ENCODE assay signal across 19 cellular contexts in genomic region chr17:37671028-37671812, GRCh38. TPM values are rescaled to one million over a fixed set of nuclear protein-coding genes. Genes with fewer than 3 reads are reported as not detected.
DNase-seq lines count a peak whose midpoint lies in the region; ATAC-seq, FAIRE-seq and TF ChIP-seq lines count a peak whose summit lies in the region.
"Had no signal": no experiment of that assay in that cellular context is flagged by ENCODE, and none has a peak within 500 bp of the region (broad histone marks: within the 10 kb centered on the region; RNA-seq: fewer than 3 reads in every experiment).

No MANE protein-coding gene starts in this region.

- H3K4me1 ChIP-seq in A549 (peaks cover 24% of the 10 kb centered on the region), adipocyte (ENCODE audit: control insufficient read depth, insufficient read depth, low read length) (peaks cover 21% of the 10 kb centered on the region), lower lobe of right lung (no peaks in the 10 kb centered on the region)
- H3K4me1 ChIP-seq: adrenal gland, heart left ventricle, psoas muscle, vagina had no signal

- H3K9me3 Mint-ChIP-seq in HFFc6, result no peaks in the 10 kb centered on the region
- H3K9me3 Mint-ChIP-seq: activated CD4-positive, alpha-beta memory T cell treated with anti-CD3 and anti-CD28 coated beads for 36 hours; activated T-helper 1 cell treated with anti-CD3 and anti-CD28 coated beads, Interleukin-12 subunit alpha, Interleukin-12 subunit beta, Interleukin-2, Interleukin-4 antibody, amounts not matched to agents 30 ng/mL and 10 ng/mL and 1 ng/mL, durations not matched to agents 14 hours and 24 hours and 36 hours; naive B cell had no signal

- H3K4me1 Mint-ChIP-seq in HFFc6 (ENCODE audit: low read depth), result peaks cover 42% of the 10 kb centered on the region

- H3K36me3 ChIP-seq in adipocyte (ENCODE audit: control insufficient read depth, insufficient read depth, low read length, severe bottlenecking), result no peaks in the 10 kb centered on the region
- H3K36me3 ChIP-seq in lower lobe of right lung, result no peaks in the 10 kb centered on the region
- H3K36me3 ChIP-seq: adrenal gland, heart left ventricle, vagina had no signal

- H3K4me3 ChIP-seq in A549 (no peak overlapping the region), adipocyte (ENCODE audit: low read length) (no peak overlapping the region), lower lobe of right lung (no peak overlapping the region), dorsolateral prefrontal cortex (no peak overlapping the region)
- H3K4me3 ChIP-seq: adrenal gland, heart left ventricle, psoas muscle, vagina had no signal

- TF ChIP-seq CTCF in A549 (IDR thresholded peaks at IDR 0.05) (no peak), HFFc6 (IDR thresholded peaks at IDR 0.05) (no peak), lower lobe of right lung (IDR thresholded peaks at IDR 0.05) (no peak), dorsolateral prefrontal cortex (IDR thresholded peaks at IDR 0.05 in 54 of 56, conservative IDR thresholded peaks at IDR 0.05 in 2 of 56; ENCODE audit: low read depth in 1 of 56, partially characterized antibody in 56 of 56) (no peak)

- no peak for TF ChIP-seq RAD21 in A549 (conservative IDR thresholded peaks at IDR 0.05 in 1 of 2, IDR thresholded peaks at IDR 0.05 in 1 of 2)

- H3K27ac Mint-ChIP-seq in HFFc6, result peak overlapping the region; percentile 88
- H3K27ac Mint-ChIP-seq: activated CD4-positive, alpha-beta memory T cell treated with anti-CD3 and anti-CD28 coated beads for 36 hours; activated T-helper 1 cell treated with anti-CD3 and anti-CD28 coated beads, Interleukin-12 subunit alpha, Interleukin-12 subunit beta, Interleukin-2, Interleukin-4 antibody, amounts not matched to agents 30 ng/mL and 10 ng/mL and 1 ng/mL, durations not matched to agents 14 hours and 24 hours and 36 hours had no signal

- H3K4me2 ChIP-seq in A549, result peak overlapping the region; percentile 62

- FAIRE-seq in A549 (lab: Jason Lieb, UNC), result no peak

- no peaks in the 10 kb centered on the region for H3K36me3 Mint-ChIP-seq in HFFc6 (ENCODE audit: low read depth)
- H3K36me3 Mint-ChIP-seq: activated CD4-positive, alpha-beta memory T cell treated with anti-CD3 and anti-CD28 coated beads for 36 hours; naive B cell had no signal

- POLR2A ChIA-PET in A549 (lab: Yijun Ruan, JAX), result interaction anchor here (1.4 kb wide), 1 partner anchor 62 kb away, joined by 4 read pairs; the partner anchor contains the start of gene SYNRG

- peak overlapping the region; percentile 34 for H3K9ac ChIP-seq in adipocyte (ENCODE audit: low read length)

- H3K27me3 Mint-ChIP-seq in HFFc6 (ENCODE audit: insufficient read depth), result no peaks in the 10 kb centered on the region; the same call in 1 of the 2 replicates

- DNase-seq in A549 (ENCODE audit: low read depth in 1 of 2, low spot score in 1 of 2), result no peak
- no peak for DNase-seq in HFFc6
- DNase-seq in adipocyte (ENCODE audit: low read depth), result no peak
- DNase-seq in left colon, result peak; percentile 62 to 73
- DNase-seq in lower lobe of right lung, result no peak
- no peak for DNase-seq in dorsolateral prefrontal cortex
- no peak for DNase-seq in T-helper 1 cell
- DNase-seq: activated CD4-positive, alpha-beta memory T cell treated with anti-CD3 and anti-CD28 coated beads for 36 hours; adrenal gland; erythroblast; heart left ventricle; naive B cell; NCI-H446; OCI-M1; psoas muscle; stimulated activated CD4-positive, alpha-beta T cell treated with anti-CD3 and anti-CD28 coated beads, Interleukin-15, amount 100 ng/mL, for 24 hours had no signal

- ATAC-seq in A549, result no peak
- peak; percentile 72 for ATAC-seq in left colon
- ATAC-seq in HG03460 (IDR thresholded peaks at IDR 0.05; ENCODE audit: unreplicated experiment), result no peak
- ATAC-seq in lower lobe of right lung, result no peak
- ATAC-seq: heart left ventricle, psoas muscle had no signal

- peak overlapping the region; percentile 72 to 85 for H3K27ac ChIP-seq in A549
- no peak overlapping the region for H3K27ac ChIP-seq in lower lobe of right lung
- H3K27ac ChIP-seq in dorsolateral prefrontal cortex, result no peak overlapping the region
- H3K27ac ChIP-seq: adrenal gland, heart left ventricle, psoas muscle, vagina had no signal

- H3K9me3 ChIP-seq in A549 (no peaks in the 10 kb centered on the region), adipocyte (ENCODE audit: control insufficient read depth, low read length) (no peaks in the 10 kb centered on the region), lower lobe of right lung (no peaks in the 10 kb centered on the region)
- H3K9me3 ChIP-seq: adrenal gland, heart left ventricle, psoas muscle, vagina had no signal

- intact Hi-C loops in left colon (cut with DNase I, micrococcal nuclease) (no loop called here), lower lobe of right lung (cut with DNase I) (no loop called here), dorsolateral prefrontal cortex (cut with DNase I) (no loop called here)

- TF ChIP-seq EP300 in A549 (IDR thresholded peaks at IDR 0.05), result no peak

- CTCF ChIA-PET in A549 (lab: Yijun Ruan, JAX), result interaction anchor here (0.6 to 3.6 kb wide), 9 partner anchors 10 to 147 kb away, joined by 3 to 32 read pairs (median 10); partner anchors contain the start of gene HNF1B

- H3K4me3 Mint-ChIP-seq in HFFc6, result no peak overlapping the region; the same call in 1 of the 2 replicates
- H3K4me3 Mint-ChIP-seq: activated CD4-positive, alpha-beta memory T cell treated with anti-CD3 and anti-CD28 coated beads for 36 hours; activated T-helper 1 cell treated with anti-CD3 and anti-CD28 coated beads, Interleukin-12 subunit alpha, Interleukin-12 subunit beta, Interleukin-2, Interleukin-4 antibody, amounts not matched to agents 30 ng/mL and 10 ng/mL and 1 ng/mL, durations not matched to agents 14 hours and 24 hours and 36 hours; naive B cell had no signal

- 81% methylated on average over 9 of the region's 9 CpGs for WGBS in A549 (ENCODE audit: missing lambda C conversion rate)

- no peaks in the 10 kb centered on the region for H3K27me3 ChIP-seq in adipocyte (replicated peaks; ENCODE audit: control insufficient read depth, insufficient read depth, low read length)
- no peaks in the 10 kb centered on the region for H3K27me3 ChIP-seq in lower lobe of right lung (ENCODE audit: low read depth)
- peaks cover 0 to 1% (median 0%) of the 10 kb centered on the region in 45 donors for H3K27me3 ChIP-seq in dorsolateral prefrontal cortex
- H3K27me3 ChIP-seq: vagina had no signal

- no peak for TF ChIP-seq POLR2A in A549 (IDR thresholded peaks at IDR 0.05; ENCODE audit: low read length)

TF ChIP-seq in A549, 52 proteins besides CTCF, POLR2A, EP300 and RAD21:
- TF ChIP-seq CBX8 (IDR thresholded peaks at IDR 0.05) (no peak), HDAC2 (IDR thresholded peaks at IDR 0.05) (no peak), RFX5 (IDR thresholded peaks at IDR 0.05) (no peak), ZC3H11A (IDR thresholded peaks at IDR 0.05) (no peak)
- TF ChIP-seq, protein P1, sequence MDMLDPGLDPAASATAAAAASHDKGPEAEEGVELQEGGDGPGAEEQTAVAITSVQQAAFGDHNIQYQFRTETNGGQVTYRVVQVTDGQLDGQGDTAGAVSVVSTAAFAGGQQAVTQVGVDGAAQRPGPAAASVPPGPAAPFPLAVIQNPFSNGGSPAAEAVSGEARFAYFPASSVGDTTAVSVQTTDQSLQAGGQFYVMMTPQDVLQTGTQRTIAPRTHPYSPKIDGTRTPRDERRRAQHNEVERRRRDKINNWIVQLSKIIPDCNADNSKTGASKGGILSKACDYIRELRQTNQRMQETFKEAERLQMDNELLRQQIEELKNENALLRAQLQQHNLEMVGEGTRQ (IDR thresholded peaks at IDR 0.05), result no peak
- TF ChIP-seq, protein P2, sequence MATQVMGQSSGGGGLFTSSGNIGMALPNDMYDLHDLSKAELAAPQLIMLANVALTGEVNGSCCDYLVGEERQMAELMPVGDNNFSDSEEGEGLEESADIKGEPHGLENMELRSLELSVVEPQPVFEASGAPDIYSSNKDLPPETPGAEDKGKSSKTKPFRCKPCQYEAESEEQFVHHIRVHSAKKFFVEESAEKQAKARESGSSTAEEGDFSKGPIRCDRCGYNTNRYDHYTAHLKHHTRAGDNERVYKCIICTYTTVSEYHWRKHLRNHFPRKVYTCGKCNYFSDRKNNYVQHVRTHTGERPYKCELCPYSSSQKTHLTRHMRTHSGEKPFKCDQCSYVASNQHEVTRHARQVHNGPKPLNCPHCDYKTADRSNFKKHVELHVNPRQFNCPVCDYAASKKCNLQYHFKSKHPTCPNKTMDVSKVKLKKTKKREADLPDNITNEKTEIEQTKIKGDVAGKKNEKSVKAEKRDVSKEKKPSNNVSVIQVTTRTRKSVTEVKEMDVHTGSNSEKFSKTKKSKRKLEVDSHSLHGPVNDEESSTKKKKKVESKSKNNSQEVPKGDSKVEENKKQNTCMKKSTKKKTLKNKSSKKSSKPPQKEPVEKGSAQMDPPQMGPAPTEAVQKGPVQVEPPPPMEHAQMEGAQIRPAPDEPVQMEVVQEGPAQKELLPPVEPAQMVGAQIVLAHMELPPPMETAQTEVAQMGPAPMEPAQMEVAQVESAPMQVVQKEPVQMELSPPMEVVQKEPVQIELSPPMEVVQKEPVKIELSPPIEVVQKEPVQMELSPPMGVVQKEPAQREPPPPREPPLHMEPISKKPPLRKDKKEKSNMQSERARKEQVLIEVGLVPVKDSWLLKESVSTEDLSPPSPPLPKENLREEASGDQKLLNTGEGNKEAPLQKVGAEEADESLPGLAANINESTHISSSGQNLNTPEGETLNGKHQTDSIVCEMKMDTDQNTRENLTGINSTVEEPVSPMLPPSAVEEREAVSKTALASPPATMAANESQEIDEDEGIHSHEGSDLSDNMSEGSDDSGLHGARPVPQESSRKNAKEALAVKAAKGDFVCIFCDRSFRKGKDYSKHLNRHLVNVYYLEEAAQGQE (IDR thresholded peaks at IDR 0.05), result no peak

RNA-seq across cellular contexts. Expression of gene DDX52, which starts 28.0 kb away (rescaled TPM):
- polyA plus RNA-seq in A549 (2011; rRNA removed) (47.9 and 59.6 TPM in 2 replicates), A549 (2017; fragmentation: RNase III; extraction: RNeasy Plus Mini Kit Qiagen cat#74134 plus additional on column Dnase treatment) (42.4 to 44.4 TPM (median 44.2 TPM) in 3 replicates)
- 11.5 and 12.2 TPM in 2 replicates for polyA plus RNA-seq in A549 (2012; cell fraction: cytosol; rRNA removed)
- polyA plus RNA-seq in A549 (2012; cell fraction: nucleus; rRNA removed), result 8.5 and 11.2 TPM in 2 replicates
- 26.1 and 29.9 TPM in 2 replicates for polyA minus RNA-seq in A549 (2011; rRNA and poly(A)+ RNA removed)
- 10 to 100 TPM; 22.4 to 29.8 (median 26.8) TPM for total RNA-seq in HFFc6 (2021; fragmentation: NEBNext Ultra II Directional; extraction: Animal tissue kit (Norgen Biotek cat#: 25700))
- total RNA-seq in left colon (10 to 100 TPM; 25.0 to 28.1 TPM), lower lobe of right lung (20.3 TPM), dorsolateral prefrontal cortex (10 to 100 TPM; 12.7 to 29.4 (median 20.7) TPM)

Comparison
In these comparisons a context has a peak if more than half of its experiments do, and no peak if none do; other contexts are left out.
1. DNase-seq: peak in left colon (2 of 2); none in A549 (0 of 2), HFFc6 (single experiment), adipocyte (single experiment), lower lobe of right lung (single experiment), dorsolateral prefrontal cortex (0 of 10) and T-helper 1 cell (0 of 5).
2. H3K27ac ChIP-seq: peak in A549 (2 of 2); none in lower lobe of right lung (single experiment) and dorsolateral prefrontal cortex (0 of 59).